8 cellular contexts compared by ENCODE assay signal in the genomic region with DNA sequence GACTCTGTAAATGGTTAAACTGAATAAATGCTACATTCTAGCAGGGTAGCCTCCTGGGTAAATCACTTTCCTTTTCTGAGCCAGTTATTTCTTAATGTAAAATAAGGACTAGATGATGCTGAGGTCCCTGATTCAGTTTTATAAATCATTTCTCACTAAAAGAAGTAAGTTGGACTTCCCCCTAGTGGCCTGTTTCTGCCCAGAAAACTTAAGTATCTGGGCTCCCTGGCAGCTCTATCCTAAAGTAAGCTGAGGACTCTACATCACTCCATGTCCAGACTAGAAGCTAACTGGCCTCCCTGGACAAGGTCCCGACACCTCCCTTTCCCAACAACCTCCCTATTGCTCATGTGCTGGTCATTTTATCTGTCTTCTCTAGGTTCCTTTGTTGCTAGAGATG. TPM values are rescaled to one million over a fixed set of nuclear protein-coding genes. Genes with fewer than 3 reads are reported as not detected.
DNase-seq lines count a peak whose midpoint lies in the region; ATAC-seq and TF ChIP-seq lines count a peak whose summit lies in the region.

No MANE protein-coding gene starts in this region.

- H3K9me3 Mint-ChIP-seq in CD8-positive, alpha-beta T cell, result no peaks in the 10 kb centered on the region
- H3K9me3 Mint-ChIP-seq in activated naive CD8-positive, alpha-beta T cell treated with anti-CD3 and anti-CD28 coated beads, Interleukin-2, amount 10 ng/mL, durations not matched to agents 7 days and 5 days, result no peaks in the 10 kb centered on the region

- CTCF ChIA-PET in CD8-positive, alpha-beta T cell (lab: Charles Lee), result interaction anchor here (1.2 to 4.7 kb wide), 6 partner anchors 13 to 339 kb away, joined by 3 to 17 read pairs (median 3); partner anchors contain the start of gene GPATCH3

- peaks cover 18% of the 10 kb centered on the region for H3K4me1 ChIP-seq in CD8-positive, alpha-beta T cell (ENCODE audit: insufficient read depth, low read length)
- peaks cover 21% of the 10 kb centered on the region for H3K4me1 ChIP-seq in lower lobe of right lung
- peaks cover 10 to 19% of the 10 kb centered on the region in 2 donors for H3K4me1 ChIP-seq in gastrocnemius medialis

- peak overlapping the region; percentile 32 for H3K27ac Mint-ChIP-seq in CD8-positive, alpha-beta T cell
- H3K27ac Mint-ChIP-seq in activated naive CD8-positive, alpha-beta T cell treated with anti-CD3 and anti-CD28 coated beads, Interleukin-2, amount 10 ng/mL, durations not matched to agents 7 days and 5 days, result peak overlapping the region; percentile 52

- TF ChIP-seq CTCF in CD8-positive, alpha-beta T cell (IDR thresholded peaks at IDR 0.05), result peak; percentile 52
- TF ChIP-seq CTCF in HL-60 (IDR thresholded peaks at IDR 0.05; ENCODE audit: insufficient read depth, low read length) (peak; percentile 21), lower lobe of right lung (IDR thresholded peaks at IDR 0.05) (peak; percentile 30), gastrocnemius medialis (IDR thresholded peaks at IDR 0.05 in 4 of 5, conservative IDR thresholded peaks at IDR 0.05 in 1 of 5) (no peak)

- ATAC-seq in CD8-positive, alpha-beta T cell, result no peak
- ATAC-seq in activated naive CD8-positive, alpha-beta T cell treated with anti-CD3 and anti-CD28 coated beads, Interleukin-2, amount 10 ng/mL, durations not matched to agents 7 days and 5 days (ENCODE audit: low read depth), result no peak
- no peak for ATAC-seq in lower lobe of right lung
- no peak for ATAC-seq in gastrocnemius medialis

- H3K4me3 ChIP-seq in CD8-positive, alpha-beta T cell (ENCODE audit: low read depth, low read length), result no peak overlapping the region
- H3K4me3 ChIP-seq in HL-60 (replicated peaks; ENCODE audit: insufficient read depth, low read length) (no peak overlapping the region), lower lobe of right lung (no peak overlapping the region), gastrocnemius medialis (no peak overlapping the region)

- no peak for TF ChIP-seq POLR2A in gastrocnemius medialis (IDR thresholded peaks at IDR 0.05)

- peaks cover 36% of the 10 kb centered on the region for H3K36me3 ChIP-seq in CD8-positive, alpha-beta T cell (ENCODE audit: insufficient read depth, low read length)
- H3K36me3 ChIP-seq in lower lobe of right lung, result peaks cover 73% of the 10 kb centered on the region
- H3K36me3 ChIP-seq in gastrocnemius medialis, result peaks cover 5 to 73% of the 10 kb centered on the region in 2 donors

- H3K27ac ChIP-seq in CD8-positive, alpha-beta T cell (ENCODE audit: low read depth, low read length), result no peak overlapping the region
- H3K27ac ChIP-seq in HL-60 (replicated peaks) (no peak overlapping the region), lower lobe of right lung (no peak overlapping the region), gastrocnemius medialis (no peak overlapping the region)

- in situ Hi-C loops in gastrocnemius medialis (cut with MboI; ENCODE audit: low sequenced_read_pairs in 4 of 4), result no loop called here

- intact Hi-C loops in CD8-positive, alpha-beta T cell (cut with DNase I, micrococcal nuclease), result loop anchor here in 1 of 2 experiments (10.0 kb wide), 1 partner anchor 52 kb away; no protein-coding TSS in a partner anchor
- intact Hi-C loops in lower lobe of right lung (cut with DNase I), result no loop called here
- intact Hi-C loops in gastrocnemius medialis (cut with DNase I; ENCODE audit: low total_unique reads), result no loop called here

- POLR2A ChIA-PET in CD8-positive, alpha-beta T cell (lab: Charles Lee), result interaction anchor here (0.7 to 1.6 kb wide), 4 partner anchors 14 to 189 kb away, joined by 3 to 5 read pairs (median 4); partner anchors contain the start of gene GPATCH3
- POLR2A ChIA-PET in activated naive CD8-positive, alpha-beta T cell treated with anti-CD3 and anti-CD28 coated beads, Interleukin-2, amount 10 ng/mL, durations not matched to agents 7 days and 5 days (lab: Charles Lee), result interaction anchor here (0.6 to 1.0 kb wide), 5 partner anchors 34 to 293 kb away, joined by 3 to 5 read pairs (median 3); no protein-coding TSS in a partner anchor

- H3K27me3 ChIP-seq in CD8-positive, alpha-beta T cell (ENCODE audit: insufficient read depth, low read length), result no peaks in the 10 kb centered on the region
- H3K27me3 ChIP-seq in HL-60 (ENCODE audit: insufficient read depth, poor library complexity, severe bottlenecking), result no peaks in the 10 kb centered on the region
- no peaks in the 10 kb centered on the region for H3K27me3 ChIP-seq in lower lobe of right lung (ENCODE audit: low read depth)
- no peaks in the 10 kb centered on the region for H3K27me3 ChIP-seq in gastrocnemius medialis

- no peaks in the 10 kb centered on the region for H3K27me3 Mint-ChIP-seq in CD8-positive, alpha-beta T cell (ENCODE audit: low read depth)
- no peaks in the 10 kb centered on the region for H3K27me3 Mint-ChIP-seq in activated naive CD8-positive, alpha-beta T cell treated with anti-CD3 and anti-CD28 coated beads, Interleukin-2, amount 10 ng/mL, durations not matched to agents 7 days and 5 days

- no peak overlapping the region for H3K4me3 Mint-ChIP-seq in CD8-positive, alpha-beta T cell
- no peak overlapping the region for H3K4me3 Mint-ChIP-seq in activated naive CD8-positive, alpha-beta T cell treated with anti-CD3 and anti-CD28 coated beads, Interleukin-2, amount 10 ng/mL, durations not matched to agents 7 days and 5 days

- peaks cover 45% of the 10 kb centered on the region for H3K4me1 Mint-ChIP-seq in CD8-positive, alpha-beta T cell (ENCODE audit: low read depth)
- H3K4me1 Mint-ChIP-seq in activated naive CD8-positive, alpha-beta T cell treated with anti-CD3 and anti-CD28 coated beads, Interleukin-2, amount 10 ng/mL, durations not matched to agents 7 days and 5 days, result peaks cover 24% of the 10 kb centered on the region

- no peaks in the 10 kb centered on the region for H3K9me3 ChIP-seq in CD8-positive, alpha-beta T cell (ENCODE audit: low read length)
- H3K9me3 ChIP-seq in lower lobe of right lung, result no peaks in the 10 kb centered on the region
- H3K9me3 ChIP-seq in gastrocnemius medialis, result no peaks in the 10 kb centered on the region

- peak in 1 of 7 experiments; percentile 23 for DNase-seq in CD8-positive, alpha-beta T cell
- DNase-seq in HL-60 (ENCODE audit: low read depth in 1 of 2, low spot score in 1 of 2) (peak in 1 of 2 experiments; percentile 23), lower lobe of right lung (no peak), NCI-H187 treated with DMSO at 0.1 percent for 48 hours (lab: John Stamatoyannopoulos, UW) (no peak), NCI-H774 (lab: John Stamatoyannopoulos, UW) (no peak), gastrocnemius medialis (no peak), putamen (ENCODE audit: low spot score) (no peak)
- DNase-seq in activated naive CD8-positive, alpha-beta T cell treated with anti-CD3 and anti-CD28 coated beads, Interleukin-2, amount 10 ng/mL, durations not matched to agents 7 days and 5 days, result no peak

- H3K36me3 Mint-ChIP-seq in CD8-positive, alpha-beta T cell, result peaks cover 74% of the 10 kb centered on the region
- H3K36me3 Mint-ChIP-seq in activated naive CD8-positive, alpha-beta T cell treated with anti-CD3 and anti-CD28 coated beads, Interleukin-2, amount 10 ng/mL, durations not matched to agents 7 days and 5 days, result peaks cover 37% of the 10 kb centered on the region

RNA-seq across cellular contexts. Expression of gene GPN2, which starts 3.0 kb away (rescaled TPM):
- 10 to 100 TPM; 35.1 to 37.4 TPM for total RNA-seq in CD8-positive, alpha-beta T cell
- 10 to 100 TPM; 30.1 to 31.2 TPM for total RNA-seq in activated naive CD8-positive, alpha-beta T cell treated with anti-CD3 and anti-CD28 coated beads, Interleukin-2, amount 10 ng/mL, durations not matched to agents 7 days and 5 days
- total RNA-seq in lower lobe of right lung, result 25.9 TPM
- total RNA-seq in gastrocnemius medialis, result 10 to 100 TPM in 1 of 4 donors, 1 to 10 TPM in 3; 8.9 to 10.0 (median 9.8) TPM

RNA-seq across cellular contexts. Expression of gene GPATCH3, which starts 13.1 kb away (rescaled TPM):
- total RNA-seq in CD8-positive, alpha-beta T cell, result 10 to 100 TPM; 47.8 to 47.9 TPM
- 10 to 100 TPM; 17.3 to 19.6 TPM for total RNA-seq in activated naive CD8-positive, alpha-beta T cell treated with anti-CD3 and anti-CD28 coated beads, Interleukin-2, amount 10 ng/mL, durations not matched to agents 7 days and 5 days
- total RNA-seq in lower lobe of right lung (16.1 TPM), gastrocnemius medialis (10 to 100 TPM; 13.7 to 20.4 (median 16.9) TPM)

RNA-seq across cellular contexts. Expression of gene SFN, which starts 24.2 kb away (rescaled TPM):
- total RNA-seq in CD8-positive, alpha-beta T cell, result 1 to 10 TPM; 1.1 TPM
- 1 to 10 TPM; 1.4 to 1.8 TPM for total RNA-seq in activated naive CD8-positive, alpha-beta T cell treated with anti-CD3 and anti-CD28 coated beads, Interleukin-2, amount 10 ng/mL, durations not matched to agents 7 days and 5 days
- total RNA-seq in lower lobe of right lung (47.5 TPM), gastrocnemius medialis (1 to 10 TPM in 1 of 4 donors, under 1 TPM in 1, not detected in 2; 0.36 to 1.5 TPM)

RNA-seq across cellular contexts. Expression of gene NR0B2, which starts 26.6 kb away (rescaled TPM):
- total RNA-seq in CD8-positive, alpha-beta T cell, result not detected
- not detected for total RNA-seq in activated naive CD8-positive, alpha-beta T cell treated with anti-CD3 and anti-CD28 coated beads, Interleukin-2, amount 10 ng/mL, durations not matched to agents 7 days and 5 days
- total RNA-seq in lower lobe of right lung (2.2 TPM), gastrocnemius medialis (under 1 TPM in 1 of 4 donors, not detected in 3; 0.31 TPM)

RNA-seq across cellular contexts. Expression of gene NUDC, which starts 34.4 kb away (rescaled TPM):
- 10 to 100 TPM; 51.9 to 55.0 TPM for total RNA-seq in CD8-positive, alpha-beta T cell
- total RNA-seq in activated naive CD8-positive, alpha-beta T cell treated with anti-CD3 and anti-CD28 coated beads, Interleukin-2, amount 10 ng/mL, durations not matched to agents 7 days and 5 days, result 10 to 100 TPM; 59.0 to 59.1 TPM
- total RNA-seq in lower lobe of right lung (56.7 TPM), gastrocnemius medialis (10 to 100 TPM; 39.9 to 83.5 (median 70.6) TPM)

Comparison
In these comparisons a context has a peak if more than half of its experiments do, and no peak if none do; other contexts are left out.
1. CTCF ChIP-seq: peak in CD8-positive, alpha-beta T cell (single experiment), HL-60 (single experiment) and lower lobe of right lung (single experiment); none in gastrocnemius medialis (0 of 5).
2. RNA of gene SFN, which starts 24.2 kb away (total RNA-seq): 47.5 TPM in lower lobe of right lung (single experiment); 1.4 to 1.8 TPM in activated naive CD8-positive, alpha-beta T cell treated with anti-CD3 and anti-CD28 coated beads, Interleukin-2, amount 10 ng/mL, durations not matched to agents 7 days and 5 days, 1.1 TPM in CD8-positive, alpha-beta T cell and 0.36 to 1.5 TPM in gastrocnemius medialis; every median in the first group is over 10 times any median in the second.